24 cellular contexts compared by ENCODE assay signal in genomic region chr16:84768798-84769177, GRCh38. TPM values are rescaled to one million over a fixed set of nuclear protein-coding genes. Genes with fewer than 3 reads are reported as not detected.
DNase-seq lines count a peak whose midpoint lies in the region; ATAC-seq, FAIRE-seq and TF ChIP-seq lines count a peak whose summit lies in the region.
"Had no signal": no experiment of that assay in that cellular context is flagged by ENCODE, and none has a peak within 500 bp of the region (broad histone marks: within the 10 kb centered on the region; RNA-seq: fewer than 3 reads in every experiment).

No MANE protein-coding gene starts in this region.

- DNase-seq in activated naive CD4-positive, alpha-beta T cell treated with anti-CD3 and anti-CD28 coated beads, Interleukin-2, amount 10 ng/mL, durations not matched to agents 7 days and 5 days: no peak
- no peak for DNase-seq in activated naive CD4-positive, alpha-beta T cell treated with anti-CD3 and anti-CD28 coated beads, Interleukin-2, amount 50 U/mL, for 16 hours
- no peak for DNase-seq in CD4-positive, alpha-beta T cell
- DNase-seq in T-cell (no peak), H54 (ENCODE audit: insufficient read length, low spot score) (no peak), NCI-H2107 (lab: John Stamatoyannopoulos, UW) (no peak)
- DNase-seq in naive thymus-derived CD4-positive, alpha-beta T cell: no peak
- DNase-seq: DMS153, GM23248, H9, NCI-H1048, NCI-H1694, NCI-H2081, NCI-H2171, NCI-H226, NCI-H510A, NCI-H69, Right ventricle myocardium superior, RPMI8226 had no signal

- peak overlapping the region; percentile 61 for H3K27ac Mint-ChIP-seq in activated naive CD4-positive, alpha-beta T cell treated with anti-CD3 and anti-CD28 coated beads, Interleukin-2, amount 10 ng/mL, durations not matched to agents 7 days and 5 days
- peak overlapping the region; percentile 96 for H3K27ac Mint-ChIP-seq in CD4-positive, alpha-beta T cell
- peak overlapping the region; percentile 87 to 92 for H3K27ac Mint-ChIP-seq in T-cell
- H3K27ac Mint-ChIP-seq in naive thymus-derived CD4-positive, alpha-beta T cell: peak overlapping the region in 8 of 9 donors; percentile 34 to 97 (median 86)
- H3K27ac Mint-ChIP-seq: H9, IgD-negative memory B cell had no signal

- H3K4me1 ChIP-seq in naive thymus-derived CD4-positive, alpha-beta T cell (ENCODE audit: control insufficient read depth in 2 of 2, insufficient read depth in 2 of 2, low read length in 2 of 2): peaks cover 0 to 41% of the 10 kb centered on the region in 2 donors
- H3K4me1 ChIP-seq: SJSA1 had no signal

- H3K4me3 ChIP-seq in naive thymus-derived CD4-positive, alpha-beta T cell (ENCODE audit: low read length): peak overlapping the region; percentile 12
- H3K4me3 ChIP-seq: BLaER1 treated with 17β-estradiol and CSF1 and Interleukin-3, amounts not matched to agents 10 nM and 100 nM; GM23248; SJSA1 had no signal

- CTCF ChIA-PET in activated naive CD4-positive, alpha-beta T cell treated with anti-CD3 and anti-CD28 coated beads, Interleukin-2, amount 10 ng/mL, durations not matched to agents 7 days and 5 days (lab: Charles Lee): interaction anchor here (0.7 to 1.5 kb wide), 5 partner anchors 9 to 202 kb away, joined by 3 read pairs; no protein-coding TSS in a partner anchor
- CTCF ChIA-PET in CD4-positive, alpha-beta T cell (lab: Charles Lee): interaction anchor here (1.3 to 1.8 kb wide), 2 partner anchors 14 to 30 kb away, joined by 5 to 7 read pairs; no protein-coding TSS in a partner anchor
- CTCF ChIA-PET in T-cell (lab: Charles Lee): interaction anchor here in 1 of 2 donors (0.6 to 2.1 kb wide), 3 partner anchors 10 to 217 kb away, joined by 5 to 10 read pairs (median 7); no protein-coding TSS in a partner anchor
- CTCF ChIA-PET in naive thymus-derived CD4-positive, alpha-beta T cell (lab: Charles Lee): interaction anchor here (0.5 to 1.7 kb wide), 7 partner anchors 14 to 236 kb away, joined by 3 to 9 read pairs (median 4); no protein-coding TSS in a partner anchor

- TF ChIP-seq CTCF in CD4-positive, alpha-beta T cell (IDR thresholded peaks at IDR 0.05): no peak

- H3K27me3 Mint-ChIP-seq in activated naive CD4-positive, alpha-beta T cell treated with anti-CD3 and anti-CD28 coated beads, Interleukin-2, amount 10 ng/mL, durations not matched to agents 7 days and 5 days: no peaks in the 10 kb centered on the region
- no peaks in the 10 kb centered on the region for H3K27me3 Mint-ChIP-seq in CD4-positive, alpha-beta T cell
- no peaks in the 10 kb centered on the region for H3K27me3 Mint-ChIP-seq in T-cell
- H3K27me3 Mint-ChIP-seq in naive thymus-derived CD4-positive, alpha-beta T cell: no peaks in the 10 kb centered on the region
- H3K27me3 Mint-ChIP-seq: IgD-negative memory B cell had no signal

- H3K36me3 Mint-ChIP-seq in activated naive CD4-positive, alpha-beta T cell treated with anti-CD3 and anti-CD28 coated beads, Interleukin-2, amount 10 ng/mL, durations not matched to agents 7 days and 5 days: peaks cover 76% of the 10 kb centered on the region
- peaks cover 96% of the 10 kb centered on the region for H3K36me3 Mint-ChIP-seq in CD4-positive, alpha-beta T cell (ENCODE audit: low read depth)
- peaks cover 69% of the 10 kb centered on the region for H3K36me3 Mint-ChIP-seq in T-cell
- peaks cover 9 to 63% (median 50%) of the 10 kb centered on the region in 5 donors for H3K36me3 Mint-ChIP-seq in naive thymus-derived CD4-positive, alpha-beta T cell

- H3K4me1 Mint-ChIP-seq in activated naive CD4-positive, alpha-beta T cell treated with anti-CD3 and anti-CD28 coated beads, Interleukin-2, amount 10 ng/mL, durations not matched to agents 7 days and 5 days: peaks cover 60% of the 10 kb centered on the region
- H3K4me1 Mint-ChIP-seq in CD4-positive, alpha-beta T cell (ENCODE audit: low read depth): peaks cover 57% of the 10 kb centered on the region
- H3K4me1 Mint-ChIP-seq in T-cell: peaks cover 33 to 61% (median 58%) of the 10 kb centered on the region in 3 donors
- peaks cover 20 to 67% (median 51%) of the 10 kb centered on the region in 7 donors for H3K4me1 Mint-ChIP-seq in naive thymus-derived CD4-positive, alpha-beta T cell
- H3K4me1 Mint-ChIP-seq: H9, IgD-negative memory B cell had no signal

- H3K27ac ChIP-seq in CD4-positive, alpha-beta T cell (ENCODE audit: low read depth, low read length): no peak overlapping the region
- peak overlapping the region; percentile 30 for H3K27ac ChIP-seq in naive thymus-derived CD4-positive, alpha-beta T cell (ENCODE audit: low read depth, low read length)
- H3K27ac ChIP-seq: BLaER1 treated with 17β-estradiol and CSF1 and Interleukin-3, amounts not matched to agents 10 nM and 100 nM; GM23248; KMS-11; SJSA1 had no signal

- POLR2A ChIA-PET in CD4-positive, alpha-beta T cell (lab: Charles Lee): no interaction called here
- POLR2A ChIA-PET in T-cell (lab: Charles Lee): no interaction called here
- POLR2A ChIA-PET in naive thymus-derived CD4-positive, alpha-beta T cell (lab: Charles Lee): interaction anchor here (0.6 to 0.7 kb wide), 2 partner anchors 13 to 194 kb away, joined by 3 to 6 read pairs; no protein-coding TSS in a partner anchor

- H3K4me3 Mint-ChIP-seq in activated naive CD4-positive, alpha-beta T cell treated with anti-CD3 and anti-CD28 coated beads, Interleukin-2, amount 10 ng/mL, durations not matched to agents 7 days and 5 days: peak overlapping the region; percentile 64
- peak overlapping the region; percentile 21 for H3K4me3 Mint-ChIP-seq in CD4-positive, alpha-beta T cell
- peak overlapping the region in 2 of 3 donors; percentile 66 to 72 for H3K4me3 Mint-ChIP-seq in T-cell
- H3K4me3 Mint-ChIP-seq in naive thymus-derived CD4-positive, alpha-beta T cell: peak overlapping the region; percentile 8 to 88 (median 74)
- H3K4me3 Mint-ChIP-seq: H9, IgD-negative memory B cell had no signal

- H3K9me3 Mint-ChIP-seq in activated naive CD4-positive, alpha-beta T cell treated with anti-CD3 and anti-CD28 coated beads, Interleukin-2, amount 10 ng/mL, durations not matched to agents 7 days and 5 days: no peaks in the 10 kb centered on the region
- H3K9me3 Mint-ChIP-seq in CD4-positive, alpha-beta T cell: no peaks in the 10 kb centered on the region
- no peaks in the 10 kb centered on the region for H3K9me3 Mint-ChIP-seq in T-cell
- H3K9me3 Mint-ChIP-seq in naive thymus-derived CD4-positive, alpha-beta T cell: peaks cover 0 to 3% (median 0%) of the 10 kb centered on the region in 11 donors
- H3K9me3 Mint-ChIP-seq: H9, IgD-negative memory B cell had no signal

- H3K36me3 ChIP-seq in naive thymus-derived CD4-positive, alpha-beta T cell (ENCODE audit: control insufficient read depth in 2 of 3, insufficient read depth in 3 of 3, low read length in 3 of 3): peaks cover 15 to 75% (median 23%) of the 10 kb centered on the region in 3 experiments

- no peak for TF ChIP-seq POLR2A in H54 (IDR thresholded peaks at IDR 0.05; ENCODE audit: low read depth, low read length)

- H3K9me3 ChIP-seq in CD4-positive, alpha-beta T cell (ENCODE audit: control insufficient read depth, low read length): no peaks in the 10 kb centered on the region
- H3K9me3 ChIP-seq in naive thymus-derived CD4-positive, alpha-beta T cell (ENCODE audit: control insufficient read depth in 2 of 3, low read length in 3 of 3): no peaks in the 10 kb centered on the region
- H3K9me3 ChIP-seq: BLaER1 treated with 17β-estradiol and CSF1 and Interleukin-3, amounts not matched to agents 10 nM and 100 nM; SJSA1 had no signal

- intact Hi-C loops in CD4-positive, alpha-beta T cell (cut with DNase I, micrococcal nuclease): no loop called here
- intact Hi-C loops in naive thymus-derived CD4-positive, alpha-beta T cell (cut with micrococcal nuclease): loop anchor here in 1 of 2 donors (1.0 kb wide), 1 partner anchor 9 kb away; no protein-coding TSS in a partner anchor

- no peaks in the 10 kb centered on the region for H3K27me3 ChIP-seq in CD4-positive, alpha-beta T cell (ENCODE audit: control insufficient read depth, insufficient read depth, low read length)
- no peaks in the 10 kb centered on the region for H3K27me3 ChIP-seq in naive thymus-derived CD4-positive, alpha-beta T cell (ENCODE audit: control insufficient read depth in 2 of 2, insufficient read depth in 2 of 2, low read length in 2 of 2)
- H3K27me3 ChIP-seq: BLaER1 treated with 17β-estradiol and CSF1 and Interleukin-3, amounts not matched to agents 10 nM and 100 nM; SJSA1 had no signal

- no peak for FAIRE-seq in H54 (lab: Jason Lieb, UNC)

- ATAC-seq in CD4-positive, alpha-beta T cell (ENCODE audit: poor library complexity): no peak
- ATAC-seq in T-cell (replicated peaks in 1 of 4) (no peak), HG03378 (IDR thresholded peaks at IDR 0.05; ENCODE audit: unreplicated experiment) (no peak)
- ATAC-seq in naive thymus-derived CD4-positive, alpha-beta T cell: no peak

RNA-seq across cellular contexts. Expression of gene CRISPLD2, which starts 51.0 kb away (rescaled TPM):
- total RNA-seq in CD4-positive, alpha-beta T cell: 1 to 10 TPM; 2.0 to 2.6 TPM
- 1 to 10 TPM in 4 of 5 donors, under 1 TPM in 1; 0.76 to 2.8 (median 1.8) TPM for total RNA-seq in T-cell
- 10 to 100 TPM in 1 of 5 experiments, 1 to 10 TPM in 1, under 1 TPM in 3; 0.38 to 14.4 (median 0.49) TPM for total RNA-seq in naive thymus-derived CD4-positive, alpha-beta T cell
- 1 to 10 TPM in 1 of 2 donors, under 1 TPM in 1; 0.82 to 1.7 TPM for polyA plus RNA-seq in naive thymus-derived CD4-positive, alpha-beta T cell
- polyA plus RNA-seq: IgD-negative memory B cell had no signal

Comparison
In these comparisons a context has a peak if more than half of its experiments do, and no peak if none do; other contexts are left out.
1. H3K4me3 Mint-ChIP-seq: peak in every context shown above with its lines; median percentile 74 in naive thymus-derived CD4-positive, alpha-beta T cell; 69 in T-cell; 64 in activated naive CD4-positive, alpha-beta T cell treated with anti-CD3 and anti-CD28 coated beads, Interleukin-2, amount 10 ng/mL, durations not matched to agents 7 days and 5 days; 21 in CD4-positive, alpha-beta T cell.